1 cellular context compared by ENCODE assay signal in genomic region chr3:32709346-32709745, GRCh38.
TF ChIP-seq lines count a peak whose summit lies in the region.

No MANE protein-coding gene starts in this region.

TF ChIP-seq in K562, 482 proteins besides CTCF, POLR2A, EP300 and RAD21 (continued from another document and continues in another):
- TF ChIP-seq STAT6 (CRISPR knock-in tag; IDR thresholded peaks at IDR 0.05) (no peak), EHMT2 (IDR thresholded peaks at IDR 0.05) (no peak), ZBED1 (IDR thresholded peaks at IDR 0.05) (peak; percentile 74; the same call in 1 of the 2 replicates), NCOA6 (IDR thresholded peaks at IDR 0.05) (no peak), ZNF134 (CRISPR knock-in tag; conservative IDR thresholded peaks at IDR 0.05) (peak; percentile 40; the same call in 1 of the 2 replicates), ZNF431 (CRISPR knock-in tag; IDR thresholded peaks at IDR 0.05) (no peak), THRA (IDR thresholded peaks at IDR 0.05) (no peak), CHD7 (IDR thresholded peaks at IDR 0.05; ENCODE audit: low read depth, low read length) (no peak), L3MBTL2 (IDR thresholded peaks at IDR 0.05) (no peak), GTF2E2 (tag; IDR thresholded peaks at IDR 0.05) (peak; percentile 21), ZNF217 (CRISPR knock-in tag; IDR thresholded peaks at IDR 0.05) (no peak), SMARCA4 (IDR thresholded peaks at IDR 0.05) (peak; percentile 95), SREBF2 (CRISPR knock-in tag; IDR thresholded peaks at IDR 0.05) (no peak), CHAMP1 (IDR thresholded peaks at IDR 0.05) (peak; percentile 61; the same call in 1 of the 2 replicates), E2F3 (CRISPR knock-in tag; IDR thresholded peaks at IDR 0.05) (no peak), ZNF175 (CRISPR knock-in tag; IDR thresholded peaks at IDR 0.05; ENCODE audit: low read depth) (peak; percentile 87; the same call in 1 of the 2 replicates), ZNF696 (CRISPR knock-in tag; conservative IDR thresholded peaks at IDR 0.05) (no peak), BDP1 (IDR thresholded peaks at IDR 0.05; ENCODE audit: insufficient read depth, insufficient read length) (no peak), MTA3 (IDR thresholded peaks at IDR 0.05; ENCODE audit: borderline replicate concordance) (no peak)
- TF ChIP-seq, protein P1, sequence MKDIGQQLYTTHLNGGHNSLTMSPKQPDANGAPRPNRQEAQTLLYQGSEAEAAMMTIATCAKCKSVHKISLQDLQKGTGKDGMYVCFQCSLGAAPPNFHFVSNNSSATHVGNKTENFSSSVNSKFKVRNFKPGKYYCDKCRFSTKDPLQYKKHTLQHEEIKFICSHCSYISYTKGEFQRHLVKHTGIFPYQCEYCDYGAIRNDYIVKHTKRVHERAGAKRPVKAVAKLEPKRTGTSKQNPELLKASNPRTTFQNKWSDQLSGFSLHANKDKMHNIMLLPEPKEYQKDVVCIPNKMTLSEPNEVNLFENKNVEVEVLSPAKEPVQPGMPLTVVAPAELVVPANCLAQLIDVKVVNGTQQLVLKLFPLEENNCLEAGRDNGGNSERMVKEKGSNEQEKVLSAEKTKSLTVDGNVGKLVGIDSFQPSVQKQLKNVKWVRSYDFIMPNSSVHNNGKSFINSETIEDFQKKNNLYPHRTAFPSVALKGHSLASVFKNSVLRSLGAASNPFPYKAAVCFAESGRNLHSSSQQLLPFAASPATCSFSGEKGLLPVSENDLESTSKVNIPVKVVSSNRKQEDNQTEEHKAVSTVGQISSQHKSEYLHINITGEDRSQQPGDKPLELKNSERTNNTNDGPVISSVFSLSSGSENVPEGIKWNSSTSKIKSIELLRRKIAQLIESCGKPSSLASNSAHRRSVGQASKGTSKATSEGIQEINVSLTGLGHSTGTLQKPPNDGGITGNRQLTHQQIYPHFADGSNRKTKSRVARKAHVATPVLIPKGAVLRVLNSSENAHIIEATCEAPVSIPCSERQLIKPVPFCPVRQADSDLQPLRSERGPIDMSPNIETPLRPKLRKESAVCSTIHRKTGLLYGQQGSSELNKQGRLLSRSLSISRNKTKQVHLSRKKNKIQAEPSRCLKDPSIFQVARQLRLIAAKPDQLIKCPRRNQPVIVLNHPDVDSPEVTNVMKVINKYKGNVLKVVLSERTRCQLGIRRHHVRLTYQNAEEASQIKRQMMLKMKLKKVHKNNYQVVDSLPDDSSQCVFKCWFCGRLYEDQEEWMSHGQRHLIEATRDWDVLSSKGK (CRISPR knock-in tag; IDR thresholded peaks at IDR 0.05): no peak
- TF ChIP-seq, protein P2, sequence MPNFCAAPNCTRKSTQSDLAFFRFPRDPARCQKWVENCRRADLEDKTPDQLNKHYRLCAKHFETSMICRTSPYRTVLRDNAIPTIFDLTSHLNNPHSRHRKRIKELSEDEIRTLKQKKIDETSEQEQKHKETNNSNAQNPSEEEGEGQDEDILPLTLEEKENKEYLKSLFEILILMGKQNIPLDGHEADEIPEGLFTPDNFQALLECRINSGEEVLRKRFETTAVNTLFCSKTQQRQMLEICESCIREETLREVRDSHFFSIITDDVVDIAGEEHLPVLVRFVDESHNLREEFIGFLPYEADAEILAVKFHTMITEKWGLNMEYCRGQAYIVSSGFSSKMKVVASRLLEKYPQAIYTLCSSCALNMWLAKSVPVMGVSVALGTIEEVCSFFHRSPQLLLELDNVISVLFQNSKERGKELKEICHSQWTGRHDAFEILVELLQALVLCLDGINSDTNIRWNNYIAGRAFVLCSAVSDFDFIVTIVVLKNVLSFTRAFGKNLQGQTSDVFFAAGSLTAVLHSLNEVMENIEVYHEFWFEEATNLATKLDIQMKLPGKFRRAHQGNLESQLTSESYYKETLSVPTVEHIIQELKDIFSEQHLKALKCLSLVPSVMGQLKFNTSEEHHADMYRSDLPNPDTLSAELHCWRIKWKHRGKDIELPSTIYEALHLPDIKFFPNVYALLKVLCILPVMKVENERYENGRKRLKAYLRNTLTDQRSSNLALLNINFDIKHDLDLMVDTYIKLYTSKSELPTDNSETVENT (CRISPR knock-in tag; IDR thresholded peaks at IDR 0.05): no peak
- TF ChIP-seq, protein P3, sequence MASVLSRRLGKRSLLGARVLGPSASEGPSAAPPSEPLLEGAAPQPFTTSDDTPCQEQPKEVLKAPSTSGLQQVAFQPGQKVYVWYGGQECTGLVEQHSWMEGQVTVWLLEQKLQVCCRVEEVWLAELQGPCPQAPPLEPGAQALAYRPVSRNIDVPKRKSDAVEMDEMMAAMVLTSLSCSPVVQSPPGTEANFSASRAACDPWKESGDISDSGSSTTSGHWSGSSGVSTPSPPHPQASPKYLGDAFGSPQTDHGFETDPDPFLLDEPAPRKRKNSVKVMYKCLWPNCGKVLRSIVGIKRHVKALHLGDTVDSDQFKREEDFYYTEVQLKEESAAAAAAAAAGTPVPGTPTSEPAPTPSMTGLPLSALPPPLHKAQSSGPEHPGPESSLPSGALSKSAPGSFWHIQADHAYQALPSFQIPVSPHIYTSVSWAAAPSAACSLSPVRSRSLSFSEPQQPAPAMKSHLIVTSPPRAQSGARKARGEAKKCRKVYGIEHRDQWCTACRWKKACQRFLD (CRISPR knock-in tag; IDR thresholded peaks at IDR 0.05): peak; percentile 93
- TF ChIP-seq, protein P4, sequence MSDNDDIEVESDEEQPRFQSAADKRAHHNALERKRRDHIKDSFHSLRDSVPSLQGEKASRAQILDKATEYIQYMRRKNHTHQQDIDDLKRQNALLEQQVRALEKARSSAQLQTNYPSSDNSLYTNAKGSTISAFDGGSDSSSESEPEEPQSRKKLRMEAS (CRISPR knock-in tag; IDR thresholded peaks at IDR 0.05): no peak
- TF ChIP-seq, protein P5, sequence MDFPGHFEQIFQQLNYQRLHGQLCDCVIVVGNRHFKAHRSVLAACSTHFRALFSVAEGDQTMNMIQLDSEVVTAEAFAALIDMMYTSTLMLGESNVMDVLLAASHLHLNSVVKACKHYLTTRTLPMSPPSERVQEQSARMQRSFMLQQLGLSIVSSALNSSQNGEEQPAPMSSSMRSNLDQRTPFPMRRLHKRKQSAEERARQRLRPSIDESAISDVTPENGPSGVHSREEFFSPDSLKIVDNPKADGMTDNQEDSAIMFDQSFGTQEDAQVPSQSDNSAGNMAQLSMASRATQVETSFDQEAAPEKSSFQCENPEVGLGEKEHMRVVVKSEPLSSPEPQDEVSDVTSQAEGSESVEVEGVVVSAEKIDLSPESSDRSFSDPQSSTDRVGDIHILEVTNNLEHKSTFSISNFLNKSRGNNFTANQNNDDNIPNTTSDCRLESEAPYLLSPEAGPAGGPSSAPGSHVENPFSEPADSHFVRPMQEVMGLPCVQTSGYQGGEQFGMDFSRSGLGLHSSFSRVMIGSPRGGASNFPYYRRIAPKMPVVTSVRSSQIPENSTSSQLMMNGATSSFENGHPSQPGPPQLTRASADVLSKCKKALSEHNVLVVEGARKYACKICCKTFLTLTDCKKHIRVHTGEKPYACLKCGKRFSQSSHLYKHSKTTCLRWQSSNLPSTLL (IDR thresholded peaks at IDR 0.05): no peak
